ENCODE assay signal across 1 cellular context in genomic region chr6:169487579-169488205, GRCh38.
TF ChIP-seq lines count a peak whose summit lies in the region.

No MANE protein-coding gene starts in this region.

TF ChIP-seq in SK-N-SH treated with all-trans-retinoic acid at 6 μM for 48 hours, 23 proteins besides CTCF, POLR2A, EP300 and RAD21 (continued from another document):
- no peak for TF ChIP-seq PATZ1 (CRISPR knock-in tag; IDR thresholded peaks at IDR 0.05; ENCODE audit: borderline replicate concordance)
- no peak for TF ChIP-seq CSDC2 (CRISPR knock-in tag; IDR thresholded peaks at IDR 0.05)
- no peak for TF ChIP-seq TOX (CRISPR knock-in tag; IDR thresholded peaks at IDR 0.05; ENCODE audit: borderline replicate concordance)
- no peak for TF ChIP-seq ARNTL (CRISPR knock-in tag; IDR thresholded peaks at IDR 0.05; ENCODE audit: borderline replicate concordance, low read depth)
- TF ChIP-seq SNAI2 (CRISPR knock-in tag; IDR thresholded peaks at IDR 0.05): no peak
- no peak for TF ChIP-seq TSHZ2 (CRISPR knock-in tag; IDR thresholded peaks at IDR 0.05)
- no peak for TF ChIP-seq RARB (CRISPR knock-in tag; IDR thresholded peaks at IDR 0.05)
- TF ChIP-seq, protein P1, sequence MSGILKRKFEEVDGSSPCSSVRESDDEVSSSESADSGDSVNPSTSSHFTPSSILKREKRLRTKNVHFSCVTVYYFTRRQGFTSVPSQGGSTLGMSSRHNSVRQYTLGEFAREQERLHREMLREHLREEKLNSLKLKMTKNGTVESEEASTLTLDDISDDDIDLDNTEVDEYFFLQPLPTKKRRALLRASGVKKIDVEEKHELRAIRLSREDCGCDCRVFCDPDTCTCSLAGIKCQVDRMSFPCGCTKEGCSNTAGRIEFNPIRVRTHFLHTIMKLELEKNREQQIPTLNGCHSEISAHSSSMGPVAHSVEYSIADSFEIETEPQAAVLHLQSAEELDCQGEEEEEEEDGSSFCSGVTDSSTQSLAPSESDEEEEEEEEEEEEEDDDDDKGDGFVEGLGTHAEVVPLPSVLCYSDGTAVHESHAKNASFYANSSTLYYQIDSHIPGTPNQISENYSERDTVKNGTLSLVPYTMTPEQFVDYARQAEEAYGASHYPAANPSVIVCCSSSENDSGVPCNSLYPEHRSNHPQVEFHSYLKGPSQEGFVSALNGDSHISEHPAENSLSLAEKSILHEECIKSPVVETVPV (CRISPR knock-in tag; IDR thresholded peaks at IDR 0.05): no peak
- no peak for TF ChIP-seq PPARA (CRISPR knock-in tag; IDR thresholded peaks at IDR 0.05; ENCODE audit: borderline replicate concordance)
- no peak for TF ChIP-seq BACH2 (CRISPR knock-in tag; IDR thresholded peaks at IDR 0.05; ENCODE audit: borderline replicate concordance)
